Comparison of ENCODE assay signal across 1 cellular context in genomic region chr2:37877457-37878315, GRCh38.
TF ChIP-seq lines count a peak whose summit lies in the region.

No MANE protein-coding gene starts in this region.

TF ChIP-seq in GM12878, 131 proteins besides CTCF, POLR2A, EP300 and RAD21 (continued from another document):
- TF ChIP-seq, protein P1, sequence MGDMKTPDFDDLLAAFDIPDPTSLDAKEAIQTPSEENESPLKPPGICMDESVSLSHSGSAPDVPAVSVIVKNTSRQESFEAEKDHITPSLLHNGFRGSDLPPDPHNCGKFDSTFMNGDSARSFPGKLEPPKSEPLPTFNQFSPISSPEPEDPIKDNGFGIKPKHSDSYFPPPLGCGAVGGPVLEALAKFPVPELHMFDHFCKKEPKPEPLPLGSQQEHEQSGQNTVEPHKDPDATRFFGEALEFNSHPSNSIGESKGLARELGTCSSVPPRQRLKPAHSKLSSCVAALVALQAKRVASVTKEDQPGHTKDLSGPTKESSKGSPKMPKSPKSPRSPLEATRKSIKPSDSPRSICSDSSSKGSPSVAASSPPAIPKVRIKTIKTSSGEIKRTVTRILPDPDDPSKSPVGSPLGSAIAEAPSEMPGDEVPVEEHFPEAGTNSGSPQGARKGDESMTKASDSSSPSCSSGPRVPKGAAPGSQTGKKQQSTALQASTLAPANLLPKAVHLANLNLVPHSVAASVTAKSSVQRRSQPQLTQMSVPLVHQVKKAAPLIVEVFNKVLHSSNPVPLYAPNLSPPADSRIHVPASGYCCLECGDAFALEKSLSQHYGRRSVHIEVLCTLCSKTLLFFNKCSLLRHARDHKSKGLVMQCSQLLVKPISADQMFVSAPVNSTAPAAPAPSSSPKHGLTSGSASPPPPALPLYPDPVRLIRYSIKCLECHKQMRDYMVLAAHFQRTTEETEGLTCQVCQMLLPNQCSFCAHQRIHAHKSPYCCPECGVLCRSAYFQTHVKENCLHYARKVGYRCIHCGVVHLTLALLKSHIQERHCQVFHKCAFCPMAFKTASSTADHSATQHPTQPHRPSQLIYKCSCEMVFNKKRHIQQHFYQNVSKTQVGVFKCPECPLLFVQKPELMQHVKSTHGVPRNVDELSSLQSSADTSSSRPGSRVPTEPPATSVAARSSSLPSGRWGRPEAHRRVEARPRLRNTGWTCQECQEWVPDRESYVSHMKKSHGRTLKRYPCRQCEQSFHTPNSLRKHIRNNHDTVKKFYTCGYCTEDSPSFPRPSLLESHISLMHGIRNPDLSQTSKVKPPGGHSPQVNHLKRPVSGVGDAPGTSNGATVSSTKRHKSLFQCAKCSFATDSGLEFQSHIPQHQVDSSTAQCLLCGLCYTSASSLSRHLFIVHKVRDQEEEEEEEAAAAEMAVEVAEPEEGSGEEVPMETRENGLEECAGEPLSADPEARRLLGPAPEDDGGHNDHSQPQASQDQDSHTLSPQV (IDR thresholded peaks at IDR 0.05): 0 out of 2 replicates have a peak, but pooled peaks have one; percentile 17
- TF ChIP-seq RUNX3 (IDR thresholded peaks at IDR 0.05; ENCODE audit: low read length) (0 out of 2 replicates have a peak, but pooled peaks have one; percentile 26), CREM (IDR thresholded peaks at IDR 0.05; ENCODE audit: low read depth) (0 out of 2 replicates have a peak, but pooled peaks have one; percentile 25), TBL1XR1 (IDR thresholded peaks at IDR 0.05; ENCODE audit: low read depth, low read length) (no peak), SMC3 (IDR thresholded peaks at IDR 0.05; ENCODE audit: borderline replicate concordance, low read length) (peak; percentile 70; the same call in 1 of the 2 replicates), ATF7 (IDR thresholded peaks at IDR 0.05; ENCODE audit: low read depth) (peak; percentile 49), RCOR1 (conservative IDR thresholded peaks at IDR 0.05; ENCODE audit: low read depth, low read length) (no peak), IKZF2 (IDR thresholded peaks at IDR 0.05) (0 out of 4 replicates have a peak, but pooled peaks of 1 of the 2 experiments have one; percentile 18), ZNF217 (IDR thresholded peaks at IDR 0.05) (no peak), MEF2A (IDR thresholded peaks at IDR 0.05; ENCODE audit: insufficient read depth, low read depth, low read length) (no peak), FOXK2 (IDR thresholded peaks at IDR 0.05) (no peak), SUZ12 (IDR thresholded peaks at IDR 0.05; ENCODE audit: unreplicated experiment) (no peak)
- TF ChIP-seq, protein P2, sequence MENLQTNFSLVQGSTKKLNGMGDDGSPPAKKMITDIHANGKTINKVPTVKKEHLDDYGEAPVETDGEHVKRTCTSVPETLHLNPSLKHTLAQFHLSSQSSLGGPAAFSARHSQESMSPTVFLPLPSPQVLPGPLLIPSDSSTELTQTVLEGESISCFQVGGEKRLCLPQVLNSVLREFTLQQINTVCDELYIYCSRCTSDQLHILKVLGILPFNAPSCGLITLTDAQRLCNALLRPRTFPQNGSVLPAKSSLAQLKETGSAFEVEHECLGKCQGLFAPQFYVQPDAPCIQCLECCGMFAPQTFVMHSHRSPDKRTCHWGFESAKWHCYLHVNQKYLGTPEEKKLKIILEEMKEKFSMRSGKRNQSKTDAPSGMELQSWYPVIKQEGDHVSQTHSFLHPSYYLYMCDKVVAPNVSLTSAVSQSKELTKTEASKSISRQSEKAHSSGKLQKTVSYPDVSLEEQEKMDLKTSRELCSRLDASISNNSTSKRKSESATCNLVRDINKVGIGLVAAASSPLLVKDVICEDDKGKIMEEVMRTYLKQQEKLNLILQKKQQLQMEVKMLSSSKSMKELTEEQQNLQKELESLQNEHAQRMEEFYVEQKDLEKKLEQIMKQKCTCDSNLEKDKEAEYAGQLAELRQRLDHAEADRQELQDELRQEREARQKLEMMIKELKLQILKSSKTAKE (IDR thresholded peaks at IDR 0.05; ENCODE audit: low read depth, poor library complexity, severe bottlenecking): peak; percentile 46
- TF ChIP-seq, protein P3, sequence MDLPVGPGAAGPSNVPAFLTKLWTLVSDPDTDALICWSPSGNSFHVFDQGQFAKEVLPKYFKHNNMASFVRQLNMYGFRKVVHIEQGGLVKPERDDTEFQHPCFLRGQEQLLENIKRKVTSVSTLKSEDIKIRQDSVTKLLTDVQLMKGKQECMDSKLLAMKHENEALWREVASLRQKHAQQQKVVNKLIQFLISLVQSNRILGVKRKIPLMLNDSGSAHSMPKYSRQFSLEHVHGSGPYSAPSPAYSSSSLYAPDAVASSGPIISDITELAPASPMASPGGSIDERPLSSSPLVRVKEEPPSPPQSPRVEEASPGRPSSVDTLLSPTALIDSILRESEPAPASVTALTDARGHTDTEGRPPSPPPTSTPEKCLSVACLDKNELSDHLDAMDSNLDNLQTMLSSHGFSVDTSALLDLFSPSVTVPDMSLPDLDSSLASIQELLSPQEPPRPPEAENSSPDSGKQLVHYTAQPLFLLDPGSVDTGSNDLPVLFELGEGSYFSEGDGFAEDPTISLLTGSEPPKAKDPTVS (IDR thresholded peaks at IDR 0.05; ENCODE audit: low read depth, low read length): no peak
